Comparison of ENCODE assay signal across 8 cellular contexts in genomic region chr7:35694784-35695627, GRCh38. TPM values are rescaled to one million over a fixed set of nuclear protein-coding genes. Genes with fewer than 3 reads are reported as not detected.
DNase-seq lines count a peak whose midpoint lies in the region; ATAC-seq, FAIRE-seq and TF ChIP-seq lines count a peak whose summit lies in the region.

TSS of gene HERPUD2 (minus strand) at chr7:35695135. CDS start at chr7:35694330, 805 bp downstream.

- peak within 1 kb of the TSS; percentile 93 to 97 (median 96) for H3K27ac Mint-ChIP-seq in nephron

- H3K9ac ChIP-seq in MM.1S (ENCODE audit: low read length), result peak within 1 kb of the TSS; percentile 95

- H3K79me2 ChIP-seq in MM.1S (ENCODE audit: low read length), result peaks cover 40% of the 10 kb centered on the region

- peak within 1 kb of the TSS; percentile 95 to 99 (median 98) for H3K4me3 Mint-ChIP-seq in nephron

- DNase-seq in HCEC 1CT (peak; percentile 89), MM.1S (peak; percentile 93), SHP77 treated with DMSO at 0.1 percent for 48 hours (lab: John Stamatoyannopoulos, UW) (peak; percentile 93), fibroblast of the aortic adventitia (ENCODE audit: low read depth) (peak; percentile 89)
- DNase-seq in activated effector memory CD4-positive, alpha-beta T cell treated with anti-CD3 and anti-CD28 coated beads, Interleukin-2, amount 50 U/mL, for 16 hours, result peak; percentile 97
- DNase-seq in stimulated activated naive CD8-positive, alpha-beta T cell treated with anti-CD3 and anti-CD28 coated beads, Interleukin-15, Interleukin-2, amounts not matched to agents 100 U/mL and 50 U/mL, for 24 hours, result peak; percentile 91

- FAIRE-seq in G401.6 (lab: Jason Lieb, UNC), result peak; percentile 59

- ATAC-seq in stimulated activated naive CD8-positive, alpha-beta T cell treated with anti-CD3 and anti-CD28 coated beads, Interleukin-15, Interleukin-2, amounts not matched to agents 100 U/mL and 50 U/mL, for 24 hours, result peak; percentile 92

- peak within 1 kb of the TSS; percentile 80 for H3K27ac ChIP-seq in MM.1S (ENCODE audit: low read length)

- H2AFZ ChIP-seq in MM.1S (ENCODE audit: low read length), result peak within 1 kb of the TSS; percentile 93

- H3K4me1 Mint-ChIP-seq in nephron, result peaks cover 68% of the 10 kb centered on the region

- peaks cover 13% of the 10 kb centered on the region for H3K4me1 ChIP-seq in MM.1S (ENCODE audit: low read length)

- TF ChIP-seq CTCF in MM.1S (IDR thresholded peaks at IDR 0.05; ENCODE audit: low read length) (no peak), fibroblast of the aortic adventitia (IDR thresholded peaks at IDR 0.05; ENCODE audit: insufficient read depth, low read length) (no peak), nephron (IDR thresholded peaks at IDR 0.05; ENCODE audit: unreplicated experiment in 3 of 3) (no peak)

- H3K9me3 ChIP-seq in MM.1S (replicated peaks; ENCODE audit: insufficient read depth, low read length), result no peaks in the 10 kb centered on the region

- no peaks in the 10 kb centered on the region for H3K27me3 ChIP-seq in MM.1S (replicated peaks; ENCODE audit: insufficient read depth, low read length)

- peaks cover 41% of the 10 kb centered on the region for H3K36me3 Mint-ChIP-seq in nephron (ENCODE audit: low read depth)

- H3K4me2 ChIP-seq in MM.1S (ENCODE audit: low read depth, low read length), result peak within 1 kb of the TSS; percentile 70

- no peaks in the 10 kb centered on the region for H3K9me3 Mint-ChIP-seq in nephron

- no peaks in the 10 kb centered on the region for H3K36me3 ChIP-seq in MM.1S (replicated peaks; ENCODE audit: insufficient read depth, low read length)

- H3K4me3 ChIP-seq in MM.1S (ENCODE audit: low read length), result peak within 1 kb of the TSS; percentile 95
- H3K4me3 ChIP-seq in fibroblast of the aortic adventitia (ENCODE audit: low read depth, low read length), result peak within 1 kb of the TSS; percentile 97

- no peaks in the 10 kb centered on the region for H3K9me2 ChIP-seq in MM.1S (replicated peaks; ENCODE audit: insufficient read depth, low read length)

- H4K20me1 ChIP-seq in MM.1S (ENCODE audit: insufficient read depth, low read length), result no peaks in the 10 kb centered on the region

- H3F3A ChIP-seq in MM.1S (ENCODE audit: insufficient read depth, low read length), result peaks cover 12% of the 10 kb centered on the region

- no peaks in the 10 kb centered on the region for H3K27me3 Mint-ChIP-seq in nephron (ENCODE audit: low read depth)

RNA-seq across cellular contexts. Expression of gene HERPUD2, which starts in this region (rescaled TPM):
- total RNA-seq in fibroblast of the aortic adventitia (ENCODE audit: low replicate concordance), result 11.4 and 26.5 TPM in 2 replicates

Comparison
In these comparisons a context has a peak if more than half of its experiments do, and no peak if none do; other contexts are left out.
1. Peak in every context shown above with its lines: DNase-seq, ATAC-seq, H3K4me3 ChIP-seq and H3K27ac ChIP-seq.